ENCODE assay signal across 18 cellular contexts in the genomic region with DNA sequence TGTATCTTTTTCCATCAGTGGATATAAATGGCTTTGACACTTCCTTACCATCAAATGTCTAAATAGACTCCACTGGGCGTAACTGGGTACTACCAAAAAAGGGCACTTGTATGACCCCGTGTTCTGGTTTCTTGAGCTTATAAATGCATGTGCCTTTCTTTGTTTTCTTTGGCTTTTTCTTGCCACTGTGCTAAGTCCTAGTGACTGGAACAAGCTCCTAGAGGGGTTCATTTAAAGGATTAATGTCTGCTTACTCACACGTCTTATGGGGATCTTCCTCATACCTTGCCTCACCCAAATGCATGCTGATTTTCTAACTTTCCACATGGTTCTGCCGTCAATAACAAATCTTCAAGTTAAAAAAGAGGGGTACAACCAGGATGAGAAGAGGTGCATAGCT.
"Had no signal": no experiment of that assay in that cellular context is flagged by ENCODE, and none has a peak within 500 bp of the region (broad histone marks: within the 10 kb centered on the region; RNA-seq: fewer than 3 reads in every experiment).

No MANE protein-coding gene starts in this region.

- H3K27ac Mint-ChIP-seq: activated naive CD4-positive, alpha-beta T cell treated with anti-CD3 and anti-CD28 coated beads, Interleukin-2, amount 50 U/mL, for 72 hours; dendritic cell treated with granulocyte-macrophage colony-stimulating factor and Interleukin-4, amounts not matched to agents 40 ng/mL and 50 ng/mL, for 4 days; nephron progenitor cell; stimulated activated naive CD8-positive, alpha-beta T cell treated with anti-CD3 and anti-CD28 coated beads, Interleukin-15, Interleukin-2, amounts not matched to agents 100 ng/mL and 50 ng/mL, for 24 hours; T-helper 1 cell treated with Interleukin-12 subunit alpha and Interleukin-12 subunit beta and Interleukin-4 antibody, amounts not matched to agents 30 μg/mL and 1 μg/mL, for 36 hours had no signal

- H3K36me3 ChIP-seq: adrenal gland, esophagus squamous epithelium, prostate gland, sigmoid colon, tibial nerve had no signal

- H3K27me3 ChIP-seq: hepatocyte, sigmoid colon, tibial nerve had no signal

- H3K4me2 ChIP-seq: hepatocyte had no signal

- H3K9me3 Mint-ChIP-seq: activated naive CD4-positive, alpha-beta T cell treated with anti-CD3 and anti-CD28 coated beads, Interleukin-2, amount 50 U/mL, for 72 hours; dendritic cell treated with granulocyte-macrophage colony-stimulating factor and Interleukin-4, amounts not matched to agents 40 ng/mL and 50 ng/mL, for 4 days; nephron progenitor cell; stimulated activated naive CD8-positive, alpha-beta T cell treated with anti-CD3 and anti-CD28 coated beads, Interleukin-15, Interleukin-2, amounts not matched to agents 100 ng/mL and 50 ng/mL, for 24 hours; T-helper 1 cell treated with Interleukin-12 subunit alpha and Interleukin-12 subunit beta and Interleukin-4 antibody, amounts not matched to agents 30 μg/mL and 1 μg/mL, for 36 hours had no signal

- H3K4me3 ChIP-seq: adrenal gland, esophagus squamous epithelium, hepatocyte, prostate gland, sigmoid colon, tibial nerve had no signal

- H3K79me2 ChIP-seq: hepatocyte had no signal

- H3K27ac ChIP-seq: adrenal gland, esophagus squamous epithelium, hepatocyte, sigmoid colon, tibial nerve, VCaP had no signal

- H3K4me1 ChIP-seq: adrenal gland, prostate gland, sigmoid colon had no signal

- DNase-seq: activated CD4-positive, alpha-beta T cell treated with anti-CD3 and anti-CD28 coated beads for 1 hour; activated CD4-positive, alpha-beta T cell treated with anti-CD3 and anti-CD28 coated beads, Interleukin-2, amount 50 U/mL, for 4 hours; activated gamma-delta T cell treated with Interleukin-2 at 50 U/mL for 16 hours; adrenal gland; effector CD8-positive, alpha-beta T cell; esophagus squamous epithelium; midbrain; nephron progenitor cell; sigmoid colon; stimulated activated CD4-positive, alpha-beta T cell treated with anti-CD3 and anti-CD28 coated beads, Interleukin-2, amount 100 ng/mL, for 24 hours had no signal

- H2AFZ ChIP-seq: hepatocyte had no signal

- H3K4me3 Mint-ChIP-seq: dendritic cell treated with granulocyte-macrophage colony-stimulating factor and Interleukin-4, amounts not matched to agents 40 ng/mL and 50 ng/mL, for 4 days; nephron progenitor cell; stimulated activated naive CD8-positive, alpha-beta T cell treated with anti-CD3 and anti-CD28 coated beads, Interleukin-15, Interleukin-2, amounts not matched to agents 100 ng/mL and 50 ng/mL, for 24 hours; T-helper 1 cell treated with Interleukin-12 subunit alpha and Interleukin-12 subunit beta and Interleukin-4 antibody, amounts not matched to agents 30 μg/mL and 1 μg/mL, for 36 hours had no signal

- H3K9me3 ChIP-seq: adrenal gland, esophagus squamous epithelium, prostate gland, sigmoid colon, tibial nerve had no signal
